ENCODE assay signal across 1 cellular context in the genomic region with DNA sequence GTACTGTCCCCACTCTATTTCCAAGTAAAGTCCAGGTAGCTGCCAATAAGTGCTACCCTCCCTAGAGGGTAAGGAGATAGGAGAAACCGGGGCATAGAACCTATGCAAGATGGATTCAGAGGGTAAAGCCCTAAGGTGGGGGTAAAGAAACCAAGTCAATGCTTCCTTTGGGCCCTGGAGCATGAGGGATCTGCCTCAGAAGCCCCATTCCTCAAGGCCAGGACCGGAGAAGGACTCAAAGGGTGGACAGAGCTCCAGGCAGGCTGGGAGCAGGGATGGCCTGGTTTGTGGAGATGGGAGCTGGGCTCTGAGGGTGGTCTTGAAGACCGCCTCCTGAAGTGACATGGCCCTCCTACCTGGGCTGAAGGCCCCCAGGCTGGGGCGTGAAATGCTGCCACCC.
TF ChIP-seq lines count a peak whose summit lies in the region.

No MANE protein-coding gene starts in this region.

TF ChIP-seq in SK-N-SH, 30 proteins besides CTCF, POLR2A, EP300 and RAD21:
- TF ChIP-seq, protein P1, sequence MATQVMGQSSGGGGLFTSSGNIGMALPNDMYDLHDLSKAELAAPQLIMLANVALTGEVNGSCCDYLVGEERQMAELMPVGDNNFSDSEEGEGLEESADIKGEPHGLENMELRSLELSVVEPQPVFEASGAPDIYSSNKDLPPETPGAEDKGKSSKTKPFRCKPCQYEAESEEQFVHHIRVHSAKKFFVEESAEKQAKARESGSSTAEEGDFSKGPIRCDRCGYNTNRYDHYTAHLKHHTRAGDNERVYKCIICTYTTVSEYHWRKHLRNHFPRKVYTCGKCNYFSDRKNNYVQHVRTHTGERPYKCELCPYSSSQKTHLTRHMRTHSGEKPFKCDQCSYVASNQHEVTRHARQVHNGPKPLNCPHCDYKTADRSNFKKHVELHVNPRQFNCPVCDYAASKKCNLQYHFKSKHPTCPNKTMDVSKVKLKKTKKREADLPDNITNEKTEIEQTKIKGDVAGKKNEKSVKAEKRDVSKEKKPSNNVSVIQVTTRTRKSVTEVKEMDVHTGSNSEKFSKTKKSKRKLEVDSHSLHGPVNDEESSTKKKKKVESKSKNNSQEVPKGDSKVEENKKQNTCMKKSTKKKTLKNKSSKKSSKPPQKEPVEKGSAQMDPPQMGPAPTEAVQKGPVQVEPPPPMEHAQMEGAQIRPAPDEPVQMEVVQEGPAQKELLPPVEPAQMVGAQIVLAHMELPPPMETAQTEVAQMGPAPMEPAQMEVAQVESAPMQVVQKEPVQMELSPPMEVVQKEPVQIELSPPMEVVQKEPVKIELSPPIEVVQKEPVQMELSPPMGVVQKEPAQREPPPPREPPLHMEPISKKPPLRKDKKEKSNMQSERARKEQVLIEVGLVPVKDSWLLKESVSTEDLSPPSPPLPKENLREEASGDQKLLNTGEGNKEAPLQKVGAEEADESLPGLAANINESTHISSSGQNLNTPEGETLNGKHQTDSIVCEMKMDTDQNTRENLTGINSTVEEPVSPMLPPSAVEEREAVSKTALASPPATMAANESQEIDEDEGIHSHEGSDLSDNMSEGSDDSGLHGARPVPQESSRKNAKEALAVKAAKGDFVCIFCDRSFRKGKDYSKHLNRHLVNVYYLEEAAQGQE (IDR thresholded peaks at IDR 0.05; ENCODE audit: low read depth, low read length), result no peak
